ENCODE assay signal across 15 cellular contexts in the genomic region with DNA sequence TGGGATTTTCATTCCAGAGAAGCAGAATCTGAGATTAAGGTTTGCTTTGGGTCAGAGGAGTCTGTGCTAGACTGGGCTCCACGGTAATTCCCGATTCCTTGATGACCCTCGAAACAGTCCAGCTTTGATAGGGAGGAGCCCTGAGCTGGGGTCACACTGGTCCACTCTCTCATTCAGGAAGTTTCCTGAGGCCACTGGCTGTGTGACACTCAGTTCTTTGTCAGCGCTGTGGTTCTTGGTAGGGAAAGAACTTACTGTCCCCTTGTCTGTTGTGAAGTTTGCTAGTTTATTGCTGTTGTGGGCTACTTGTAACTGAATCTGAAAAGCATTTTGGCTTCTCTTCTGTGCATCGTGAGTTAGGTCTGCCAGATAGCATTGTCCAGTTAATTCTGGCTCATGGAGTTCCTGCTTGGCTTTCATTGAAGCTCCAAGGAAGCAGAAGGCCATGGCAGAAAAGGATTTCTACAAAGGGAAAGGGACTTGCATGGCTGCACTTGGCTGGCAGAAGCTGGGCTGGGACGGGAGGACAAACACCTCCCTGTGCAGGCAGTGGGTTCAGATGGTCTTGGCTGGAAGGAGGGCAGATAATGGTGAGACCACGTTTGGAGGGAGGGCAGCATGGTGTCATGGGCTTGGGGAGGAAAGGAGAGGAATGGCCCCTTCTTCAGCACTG. TPM values are rescaled to one million over a fixed set of nuclear protein-coding genes. Genes with fewer than 3 reads are reported as not detected.
DNase-seq lines count a peak whose midpoint lies in the region; ATAC-seq, FAIRE-seq and TF ChIP-seq lines count a peak whose summit lies in the region.
"Had no signal": no experiment of that assay in that cellular context is flagged by ENCODE, and none has a peak within 500 bp of the region (broad histone marks: within the 10 kb centered on the region; RNA-seq: fewer than 3 reads in every experiment).

No MANE protein-coding gene starts in this region.

- peaks cover 0 to 35% of the 10 kb centered on the region in 2 donors for H3K4me1 ChIP-seq in right atrium auricular region
- peaks cover 12% of the 10 kb centered on the region for H3K4me1 ChIP-seq in parathyroid adenoma
- H3K4me1 ChIP-seq in tibial artery, result peaks cover 0 to 73% (median 39%) of the 10 kb centered on the region in 4 donors

- H3K9me3 ChIP-seq in right atrium auricular region, result no peaks in the 10 kb centered on the region
- H3K9me3 ChIP-seq in parathyroid adenoma (ENCODE audit: control insufficient read depth, low read length), result no peaks in the 10 kb centered on the region
- H3K9me3 ChIP-seq in tibial artery, result no peaks in the 10 kb centered on the region
- H3K9me3 ChIP-seq: transverse colon had no signal

- H3K9ac ChIP-seq in parathyroid adenoma, result no peak overlapping the region

- WGBS in lower leg skin, 2 donors, result 58 to 62% methylated on average over 7 of the region's 7 CpGs

- TF ChIP-seq CTCF in right atrium auricular region (IDR thresholded peaks at IDR 0.05) (no peak), parathyroid adenoma (IDR thresholded peaks at IDR 0.05) (no peak), tibial artery (IDR thresholded peaks at IDR 0.05) (no peak), lower leg skin (IDR thresholded peaks at IDR 0.05) (no peak)

- no peaks in the 10 kb centered on the region for H3K36me3 ChIP-seq in right atrium auricular region
- H3K36me3 ChIP-seq in parathyroid adenoma (ENCODE audit: control insufficient read depth, insufficient read depth, low read length), result no peaks in the 10 kb centered on the region
- H3K36me3 ChIP-seq in tibial artery, result peaks cover 0 to 5% (median 4%) of the 10 kb centered on the region in 3 donors
- H3K36me3 ChIP-seq: transverse colon had no signal

- FAIRE-seq in HTR-8/SVneo (lab: Jason Lieb, UNC), result no peak
- FAIRE-seq: GM12878 had no signal

- no peak overlapping the region for H2AFZ ChIP-seq in parathyroid adenoma
- H2AFZ ChIP-seq: PC-9 had no signal

- peak overlapping the region; percentile 26 to 55 for H3K27ac ChIP-seq in right atrium auricular region
- peak overlapping the region; percentile 60 for H3K27ac ChIP-seq in cingulate gyrus (ENCODE audit: low read depth, low read length)
- H3K27ac ChIP-seq in parathyroid adenoma, result no peak overlapping the region
- peak overlapping the region; percentile 76 to 81 for H3K27ac ChIP-seq in tibial artery
- H3K27ac ChIP-seq: PC-9 had no signal

- intact Hi-C loops in Right ventricle myocardium superior (cut with DNase I), result no loop called here
- intact Hi-C loops in tibial artery (cut with DNase I; ENCODE audit: low total_unique reads), result no loop called here
- intact Hi-C loops in lower leg skin (cut with DNase I; ENCODE audit: low total_unique reads), result no loop called here

- H3K27me3 ChIP-seq in right atrium auricular region (no peaks in the 10 kb centered on the region), parathyroid adenoma (ENCODE audit: control insufficient read depth, insufficient read depth, low read length) (no peaks in the 10 kb centered on the region), tibial artery (no peaks in the 10 kb centered on the region)
- H3K27me3 ChIP-seq: transverse colon had no signal

- H3K4me3 ChIP-seq in right atrium auricular region, result no peak overlapping the region
- H3K4me3 ChIP-seq in parathyroid adenoma (ENCODE audit: low read depth, low read length), result no peak overlapping the region
- H3K4me3 ChIP-seq in tibial artery, result no peak overlapping the region
- no peak overlapping the region for H3K4me3 ChIP-seq in lower leg skin (ENCODE audit: low read depth, poor library complexity, severe bottlenecking)
- H3K4me3 ChIP-seq: GM12878, PC-9, transverse colon had no signal

- H3K4me2 ChIP-seq in parathyroid adenoma (ENCODE audit: low read length), result peak overlapping the region; percentile 11
- H3K4me2 ChIP-seq: PC-9 had no signal

- TF ChIP-seq POLR2A in lower leg skin (IDR thresholded peaks at IDR 0.05), result no peak

- H3K79me2 ChIP-seq in parathyroid adenoma, result no peaks in the 10 kb centered on the region

- no peak for ATAC-seq in Right ventricle myocardium superior (ENCODE audit: poor library complexity)
- ATAC-seq in HG03097 (IDR thresholded peaks at IDR 0.05; ENCODE audit: low FRiP score, unreplicated experiment), result no peak
- ATAC-seq: GM12878 had no signal

- no peak for DNase-seq in right atrium auricular region (ENCODE audit: low spot score)
- no peak for DNase-seq in Right ventricle myocardium superior
- no peak for DNase-seq in tibial artery
- DNase-seq in HTR-8/SVneo (ENCODE audit: insufficient read length, low spot score), result no peak
- no peak for DNase-seq in lower leg skin (ENCODE audit: low spot score in 2 of 2)
- DNase-seq: activated naive CD4-positive, alpha-beta T cell; EL; NCI-H187 treated with DMSO at 0.1 percent for 48 hours; NCI-H524 treated with DMSO at 0.1 percent for 48 hours; PC-9; transverse colon had no signal

RNA-seq across cellular contexts. Expression of a gene that starts 23.3 kb away (rescaled TPM):
- 10 to 100 TPM; 27.0 to 41.3 TPM for total RNA-seq in right atrium auricular region
- total RNA-seq in Right ventricle myocardium superior, result 28.2 TPM
- 100 to 1,000 TPM in 1 of 4 donors, 10 to 100 TPM in 3; 70.5 to 102 (median 84.1) TPM for total RNA-seq in lower leg skin

RNA-seq across cellular contexts. Expression of a gene that starts 58.3 kb away (rescaled TPM):
- total RNA-seq in right atrium auricular region, result 1 to 10 TPM in 1 of 2 donors, under 1 TPM in 1; 0.59 to 2.0 TPM
- 0.35 TPM for total RNA-seq in Right ventricle myocardium superior
- total RNA-seq in lower leg skin, result 1 to 10 TPM; 1.2 to 3.6 (median 1.8) TPM
